ENCODE assay signal across 2 cellular contexts in the genomic region with DNA sequence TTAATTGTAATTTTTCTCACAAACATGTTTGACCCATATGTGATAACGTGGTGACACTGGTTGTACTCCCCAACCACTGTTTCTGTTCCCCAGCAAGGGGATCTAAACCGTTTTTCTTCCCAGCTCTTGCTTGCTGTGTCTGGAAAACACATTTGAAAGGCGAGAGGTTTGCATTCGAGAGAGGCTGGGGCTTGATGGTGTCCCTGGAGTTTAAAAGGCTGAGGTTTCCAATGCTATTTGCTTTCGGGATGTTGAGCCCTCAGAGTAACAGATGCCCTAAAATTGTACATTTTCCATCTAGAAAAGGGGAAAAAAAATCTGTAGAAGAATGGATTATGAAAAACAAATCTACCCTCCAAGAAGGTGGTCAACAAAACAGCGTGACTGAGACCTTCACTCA.
A peak's percentile ranks its signal among the peaks of the same experiment; 100 is the strongest.
TF ChIP-seq lines count a peak whose summit lies in the region.

No MANE protein-coding gene starts in this region.

TF ChIP-seq in HCT116, 20 proteins besides CTCF, POLR2A, EP300 and RAD21:
- TF ChIP-seq, protein P1, sequence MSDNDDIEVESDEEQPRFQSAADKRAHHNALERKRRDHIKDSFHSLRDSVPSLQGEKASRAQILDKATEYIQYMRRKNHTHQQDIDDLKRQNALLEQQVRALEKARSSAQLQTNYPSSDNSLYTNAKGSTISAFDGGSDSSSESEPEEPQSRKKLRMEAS (IDR thresholded peaks at IDR 0.05): no peak
- TF ChIP-seq POLR2AphosphoS5 (IDR thresholded peaks at IDR 0.05; ENCODE audit: low read depth, low read length): 0 out of 2 replicates have a peak, but pooled peaks have one; percentile 4
- TF ChIP-seq ELF1 (IDR thresholded peaks at IDR 0.05; ENCODE audit: borderline replicate concordance, low read depth): no peak

TF ChIP-seq in H1, 55 proteins besides CTCF, POLR2A, EP300 and RAD21:
- TF ChIP-seq SRF (IDR thresholded peaks at IDR 0.05; ENCODE audit: low read depth, low read length): no peak
